In genomic region chr19:33094504-33095067, GRCh38 we compare ENCODE assay signal across 22 cellular contexts. TPM values are rescaled to one million over a fixed set of nuclear protein-coding genes. Genes with fewer than 3 reads are reported as not detected.
DNase-seq lines count a peak whose midpoint lies in the region; ATAC-seq, FAIRE-seq and TF ChIP-seq lines count a peak whose summit lies in the region.
"Had no signal": no experiment of that assay in that cellular context is flagged by ENCODE, and none has a peak within 500 bp of the region (broad histone marks: within the 10 kb centered on the region; RNA-seq: fewer than 3 reads in every experiment).

No MANE protein-coding gene starts in this region.

- H3K4me1 ChIP-seq in A549 (peaks cover 18% of the 10 kb centered on the region), mucosa of descending colon (ENCODE audit: low read depth) (no peaks in the 10 kb centered on the region)

- peaks cover 8% of the 10 kb centered on the region for H3K36me3 ChIP-seq in mucosa of descending colon (ENCODE audit: low read depth)

- no peak for TF ChIP-seq EP300 in A549 (IDR thresholded peaks at IDR 0.05)

- WGBS in A549 (ENCODE audit: missing lambda C conversion rate): 91% methylated on average over 4 of the region's 4 CpGs

- H3K27ac ChIP-seq in A549: no peak overlapping the region
- H3K27ac ChIP-seq: PC-9 had no signal

- ATAC-seq in A549 (no peak), mucosa of descending colon (peak; percentile 89)
- no peak for ATAC-seq in activated CD8-positive, alpha-beta memory T cell treated with anti-CD3 and anti-CD28 coated beads, Interleukin-2, amount 10 ng/mL, durations not matched to agents 7 days and 5 days

- H3K4me1 Mint-ChIP-seq in activated CD8-positive, alpha-beta memory T cell treated with anti-CD3 and anti-CD28 coated beads, Interleukin-2, amount 10 ng/mL, durations not matched to agents 7 days and 5 days: peaks cover 3% of the 10 kb centered on the region
- H3K4me1 Mint-ChIP-seq: CD14-positive monocyte had no signal

- DNase-seq in A549 (ENCODE audit: low read depth in 1 of 2, low spot score in 1 of 2) (no peak), HPDE6-E6E7 (ENCODE audit: extremely low spot score) (peak; percentile 37), epithelial cell of esophagus (ENCODE audit: low read depth) (peak; percentile 39), mucosa of descending colon (no peak), kidney glomerular epithelial cell (lab: John Stamatoyannopoulos, UW) (no peak), hippocampal formation (lab: John Stamatoyannopoulos, UW) (no peak), NCI-H146 treated with DMSO at 0.1 percent for 48 hours (lab: John Stamatoyannopoulos, UW; ENCODE audit: unreplicated experiment) (no peak)
- DNase-seq in activated CD8-positive, alpha-beta memory T cell treated with anti-CD3 and anti-CD28 coated beads, Interleukin-2, amount 10 ng/mL, durations not matched to agents 7 days and 5 days: no peak
- DNase-seq: COR-L47, DMS153, HFFc6, IMR-90, NCI-H1417 treated with DMSO at 0.1 percent for 48 hours, NCI-H2029 treated with DMSO at 0.1 percent for 48 hours, NCI-H510A, NCI-H82, SK-N-SH had no signal

- H3K36me3 Mint-ChIP-seq in activated CD8-positive, alpha-beta memory T cell treated with anti-CD3 and anti-CD28 coated beads, Interleukin-2, amount 10 ng/mL, durations not matched to agents 7 days and 5 days: peaks cover 51% of the 10 kb centered on the region

- H3K9me3 ChIP-seq in A549 (no peaks in the 10 kb centered on the region), mucosa of descending colon (no peaks in the 10 kb centered on the region)
- H3K9me3 ChIP-seq: SK-N-SH had no signal

- POLR2A ChIA-PET in A549 (lab: Yijun Ruan, JAX): no interaction called here

- FAIRE-seq in A549 (lab: Jason Lieb, UNC): peak; percentile 65
- FAIRE-seq: H1 had no signal

- H3K4me2 ChIP-seq in A549: no peak overlapping the region
- H3K4me2 ChIP-seq: PC-9, SK-N-SH had no signal

- TF ChIP-seq CTCF in A549 (IDR thresholded peaks at IDR 0.05) (no peak), epithelial cell of esophagus (IDR thresholded peaks at IDR 0.05; ENCODE audit: insufficient read depth, low read depth, low read length, missing control alignments) (no peak), mucosa of descending colon (IDR thresholded peaks at IDR 0.05) (no peak)

- no peak for TF ChIP-seq POLR2A in A549 (IDR thresholded peaks at IDR 0.05; ENCODE audit: low read length)

- TF ChIP-seq RAD21 in A549 (conservative IDR thresholded peaks at IDR 0.05 in 1 of 2, IDR thresholded peaks at IDR 0.05 in 1 of 2): no peak

- no peak overlapping the region for H3K4me3 Mint-ChIP-seq in activated CD8-positive, alpha-beta memory T cell treated with anti-CD3 and anti-CD28 coated beads, Interleukin-2, amount 10 ng/mL, durations not matched to agents 7 days and 5 days
- H3K4me3 Mint-ChIP-seq: CD14-positive monocyte, HFFc6 had no signal

- H3K27me3 Mint-ChIP-seq in activated CD8-positive, alpha-beta memory T cell treated with anti-CD3 and anti-CD28 coated beads, Interleukin-2, amount 10 ng/mL, durations not matched to agents 7 days and 5 days: no peaks in the 10 kb centered on the region

- H3K9me3 Mint-ChIP-seq in activated CD8-positive, alpha-beta memory T cell treated with anti-CD3 and anti-CD28 coated beads, Interleukin-2, amount 10 ng/mL, durations not matched to agents 7 days and 5 days (ENCODE audit: low read depth): no peaks in the 10 kb centered on the region
- H3K9me3 Mint-ChIP-seq: CD14-positive monocyte, HFFc6 had no signal

- H3K4me3 ChIP-seq in A549 (no peak overlapping the region), epithelial cell of esophagus (ENCODE audit: low read length) (no peak overlapping the region), mucosa of descending colon (no peak overlapping the region)
- H3K4me3 ChIP-seq: PC-9 had no signal

- intact Hi-C loops in mucosa of descending colon (cut with DNase I, micrococcal nuclease): no loop called here

- CTCF ChIA-PET in A549 (lab: Yijun Ruan, JAX): interaction anchor here (1.1 to 7.3 kb wide), 4 partner anchors 24 to 119 kb away, joined by 4 to 37 read pairs (median 4); no protein-coding TSS in a partner anchor
- CTCF ChIA-PET in activated CD8-positive, alpha-beta memory T cell treated with anti-CD3 and anti-CD28 coated beads, Interleukin-2, amount 10 ng/mL, durations not matched to agents 7 days and 5 days (lab: Charles Lee): no interaction called here

- H3K27ac Mint-ChIP-seq in activated CD8-positive, alpha-beta memory T cell treated with anti-CD3 and anti-CD28 coated beads, Interleukin-2, amount 10 ng/mL, durations not matched to agents 7 days and 5 days: no peak overlapping the region
- H3K27ac Mint-ChIP-seq: HFFc6 had no signal

TF ChIP-seq in A549, 52 proteins besides CTCF, POLR2A, EP300 and RAD21:
- TF ChIP-seq RARB (CRISPR knock-in tag; IDR thresholded peaks at IDR 0.05): no peak
- TF ChIP-seq CEBPB (IDR thresholded peaks at IDR 0.05): no peak
- TF ChIP-seq FOSL2 (IDR thresholded peaks at IDR 0.05): no peak
- peak; percentile 31; the same call in 1 of the 2 replicates for TF ChIP-seq FOSL2 (CRISPR knock-in tag; IDR thresholded peaks at IDR 0.05)

RNA-seq across cellular contexts. Expression of gene GPATCH1, which starts 13.6 kb away (rescaled TPM):
- polyA plus RNA-seq in A549 (2011; rRNA removed) (19.0 and 24.2 TPM in 2 replicates), A549 (2017; fragmentation: RNase III; extraction: RNeasy Plus Mini Kit Qiagen cat#74134 plus additional on column Dnase treatment) (12.1 to 15.4 TPM (median 13.9 TPM) in 3 replicates)
- polyA plus RNA-seq in A549 (2012; cell fraction: cytosol; rRNA removed): 13.1 and 16.7 TPM in 2 replicates
- polyA plus RNA-seq in A549 (2012; cell fraction: nucleus; rRNA removed): 17.5 and 18.1 TPM in 2 replicates
- polyA minus RNA-seq in A549 (2011; rRNA and poly(A)+ RNA removed): 29.8 and 38.2 TPM in 2 replicates
- 10 to 100 TPM; 11.9 to 12.4 (median 11.9) TPM for total RNA-seq in mucosa of descending colon
- 10 to 100 TPM; 13.7 to 15.4 TPM for total RNA-seq in activated CD8-positive, alpha-beta memory T cell treated with anti-CD3 and anti-CD28 coated beads, Interleukin-2, amount 10 ng/mL, durations not matched to agents 7 days and 5 days

RNA-seq across cellular contexts. Expression of gene RHPN2, which starts 29.9 kb away (rescaled TPM):
- polyA plus RNA-seq in A549 (2011; rRNA removed): 140 and 162 TPM in 2 replicates
- polyA plus RNA-seq in A549 (2012; cell fraction: cytosol; rRNA removed): 72.5 and 85.3 TPM in 2 replicates
- 98.3 and 107 TPM in 2 replicates for polyA plus RNA-seq in A549 (2012; cell fraction: nucleus; rRNA removed)
- 55.4 to 68.1 TPM (median 60.5 TPM) in 3 replicates for polyA plus RNA-seq in A549 (2017; fragmentation: RNase III; extraction: RNeasy Plus Mini Kit Qiagen cat#74134 plus additional on column Dnase treatment)
- 113 and 114 TPM in 2 replicates for polyA minus RNA-seq in A549 (2011; rRNA and poly(A)+ RNA removed)
- total RNA-seq in mucosa of descending colon: 10 to 100 TPM; 37.3 to 72.7 (median 68.3) TPM
- total RNA-seq in activated CD8-positive, alpha-beta memory T cell treated with anti-CD3 and anti-CD28 coated beads, Interleukin-2, amount 10 ng/mL, durations not matched to agents 7 days and 5 days: 1 to 10 TPM; 1.3 to 2.4 TPM

RNA-seq across cellular contexts. Expression of gene WDR88, which starts 37.3 kb away (rescaled TPM):
- polyA plus RNA-seq in A549 (2011; rRNA removed) (0.04 and 0.07 TPM in 2 replicates), A549 (2017; fragmentation: RNase III; extraction: RNeasy Plus Mini Kit Qiagen cat#74134 plus additional on column Dnase treatment) (not detected in 3 replicates)
- polyA plus RNA-seq in A549 (2012; cell fraction: cytosol; rRNA removed): 0.06 TPM in 1 of 2 replicates, not detected in the other
- 0.12 TPM in 1 of 2 replicates, not detected in the other for polyA plus RNA-seq in A549 (2012; cell fraction: nucleus; rRNA removed)
- polyA minus RNA-seq in A549 (2011; rRNA and poly(A)+ RNA removed): 0.25 TPM in 1 of 2 replicates, not detected in the other
- not detected for total RNA-seq in mucosa of descending colon
- not detected for total RNA-seq in activated CD8-positive, alpha-beta memory T cell treated with anti-CD3 and anti-CD28 coated beads, Interleukin-2, amount 10 ng/mL, durations not matched to agents 7 days and 5 days
- total RNA-seq: H1, HFFc6, HT-29, IMR-90, LHCN-M2 had no signal
- polyA plus RNA-seq: CD14-positive monocyte, H1, IMR-90, SK-N-SH had no signal

Comparison
In these comparisons a context has a peak if more than half of its experiments do, and no peak if none do; other contexts are left out.
1. DNase-seq: peak in HPDE6-E6E7 (single experiment) and epithelial cell of esophagus (single experiment); none in A549 (0 of 2), mucosa of descending colon (0 of 3), kidney glomerular epithelial cell (single experiment), activated CD8-positive, alpha-beta memory T cell treated with anti-CD3 and anti-CD28 coated beads, Interleukin-2, amount 10 ng/mL, durations not matched to agents 7 days and 5 days (single experiment), hippocampal formation (0 of 2) and NCI-H146 treated with DMSO at 0.1 percent for 48 hours (single experiment).
2. RNA of gene RHPN2, which starts 29.9 kb away (total RNA-seq): 37.3 to 72.7 TPM in mucosa of descending colon; 1.3 to 2.4 TPM in activated CD8-positive, alpha-beta memory T cell treated with anti-CD3 and anti-CD28 coated beads, Interleukin-2, amount 10 ng/mL, durations not matched to agents 7 days and 5 days; every median in the first group is over 10 times any median in the second.